9 cellular contexts compared by ENCODE assay signal in genomic region chr7:103348452-103348851, GRCh38.
DNase-seq lines count a peak whose midpoint lies in the region; ATAC-seq and TF ChIP-seq lines count a peak whose summit lies in the region.
"Had no signal": no experiment of that assay in that cellular context is flagged by ENCODE, and none has a peak within 500 bp of the region (broad histone marks: within the 10 kb centered on the region; RNA-seq: fewer than 3 reads in every experiment).

No MANE protein-coding gene starts in this region.

- H3K27me3 ChIP-seq in stomach smooth muscle (ENCODE audit: control insufficient read depth in 1 of 2, insufficient read depth in 2 of 2, low read length in 2 of 2) = no peaks in the 10 kb centered on the region

- DNase-seq in activated CD4-positive, alpha-beta T cell treated with anti-CD3 and anti-CD28 coated beads for 48 hours = peak; percentile 21
- no peak for DNase-seq in activated CD4-positive, alpha-beta T cell treated with anti-CD3 and anti-CD28 coated beads, Interleukin-2, amount 50 U/mL, for 1 hour
- DNase-seq: SHP77 had no signal

- peaks cover 0 to 4% of the 10 kb centered on the region in 2 donors for H3K36me3 ChIP-seq in stomach smooth muscle (ENCODE audit: control insufficient read depth in 2 of 2, insufficient read depth in 2 of 2, low read length in 2 of 2)

- no peaks in the 10 kb centered on the region for H3K9me3 ChIP-seq in stomach smooth muscle (ENCODE audit: control insufficient read depth in 2 of 2, low read length in 2 of 2)

- H3K27ac ChIP-seq in stomach smooth muscle (ENCODE audit: low read length) = no peak overlapping the region

- H3K4me3 ChIP-seq in WI38 (ENCODE audit: low read depth, low read length) = peak overlapping the region; percentile 93
- H3K4me3 ChIP-seq in iPS-11a (ENCODE audit: low read depth, low read length) = peak overlapping the region; percentile 92
- peak overlapping the region; percentile 97 to 98 for H3K4me3 ChIP-seq in stomach smooth muscle (ENCODE audit: low read length in 2 of 2)

- no peak for TF ChIP-seq CTCF in WI38 (IDR thresholded peaks at IDR 0.05; ENCODE audit: low read depth, low read length)

- peak overlapping the region; percentile 99 to 100 for H3K9ac ChIP-seq in stomach smooth muscle (ENCODE audit: low read length in 2 of 2)

- ATAC-seq in HG02678 (IDR thresholded peaks at IDR 0.05; ENCODE audit: unreplicated experiment) = no peak
- no peak for ATAC-seq in GM18868 (IDR thresholded peaks at IDR 0.05; ENCODE audit: unreplicated experiment)
- no peak for ATAC-seq in GM18498 (IDR thresholded peaks at IDR 0.05; ENCODE audit: unreplicated experiment)

- peaks cover 9% of the 10 kb centered on the region for H3K4me1 ChIP-seq in stomach smooth muscle (ENCODE audit: control insufficient read depth, insufficient read depth, low read length)
